Comparison of ENCODE assay signal across 10 cellular contexts in the genomic region with DNA sequence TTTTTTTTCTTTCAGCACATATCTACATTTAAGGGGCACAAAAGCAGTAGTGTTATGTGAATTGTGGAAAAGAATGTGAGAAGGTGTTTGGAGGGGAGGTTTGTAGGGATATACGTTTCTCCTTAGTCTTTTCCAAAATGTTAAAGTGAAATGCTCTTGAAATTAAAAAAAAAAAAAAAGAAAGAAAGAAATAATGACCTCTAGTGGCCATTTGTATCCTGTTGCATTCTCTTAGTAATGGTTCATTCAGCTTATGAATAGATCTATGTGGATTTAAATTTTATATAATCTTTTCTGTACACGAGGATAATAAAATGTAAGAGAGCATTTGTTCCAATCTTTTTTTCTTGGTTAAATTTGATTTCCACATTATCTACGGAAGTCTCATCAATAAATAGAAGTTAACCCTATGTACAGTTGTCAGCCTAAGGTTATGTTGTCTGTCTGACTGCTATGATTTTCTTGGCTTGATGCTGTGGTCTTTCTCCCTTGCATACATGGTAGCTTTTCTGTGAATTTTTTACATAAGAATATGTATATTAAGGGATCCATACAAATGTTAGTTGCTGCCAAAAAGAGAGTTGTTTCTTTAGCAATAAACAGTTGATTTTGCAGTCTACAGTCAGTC. TPM values are rescaled to one million over a fixed set of nuclear protein-coding genes. Genes with fewer than 3 reads are reported as not detected.
DNase-seq lines count a peak whose midpoint lies in the region; ATAC-seq and TF ChIP-seq lines count a peak whose summit lies in the region.
"Had no signal": no experiment of that assay in that cellular context is flagged by ENCODE, and none has a peak within 500 bp of the region (broad histone marks: within the 10 kb centered on the region; RNA-seq: fewer than 3 reads in every experiment).

No MANE protein-coding gene starts in this region.

- no peak overlapping the region for H2BK12ac ChIP-seq in mesenchymal stem cell (ENCODE audit: low read length in 2 of 2)

- peak; percentile 0 for DNase-seq in DMS53 treated with DMSO at 0.1 percent for 48 hours (lab: John Stamatoyannopoulos, UW; ENCODE audit: unreplicated experiment)
- DNase-seq in NB4 (ENCODE audit: low read depth): peak; percentile 34
- DNase-seq in breast epithelium (ENCODE audit: low spot score in 2 of 2): no peak
- DNase-seq in mesenchymal stem cell: peak; percentile 33
- DNase-seq in activated effector memory CD4-positive, alpha-beta T cell treated with Interleukin-2 at 50 U/mL for 16 hours: no peak
- no peak for DNase-seq in NCI-H345 (lab: John Stamatoyannopoulos, UW)

- no peak overlapping the region for H2AFZ ChIP-seq in mesenchymal stem cell (ENCODE audit: low read depth, low read length)

- H4K91ac ChIP-seq in mesenchymal stem cell (ENCODE audit: low read length): no peak overlapping the region

- peak overlapping the region; percentile 3 to 27 for H3K27ac ChIP-seq in breast epithelium
- H3K27ac ChIP-seq in mesenchymal stem cell (ENCODE audit: low read length, poor library complexity, severe bottlenecking): no peak overlapping the region

- TF ChIP-seq CTCF in NB4 (IDR thresholded peaks at IDR 0.05; ENCODE audit: low read depth, low read length) (peak; percentile 26), breast epithelium (IDR thresholded peaks at IDR 0.05) (peak; percentile 28 to 46 (median 40))

- TF ChIP-seq POLR2A in NB4 (IDR thresholded peaks at IDR 0.05; ENCODE audit: extremely low read depth, insufficient read length) (no peak), breast epithelium (IDR thresholded peaks at IDR 0.05) (no peak), GM18505 (IDR thresholded peaks at IDR 0.05; ENCODE audit: borderline replicate concordance, extremely low read depth, insufficient read depth, insufficient read length) (no peak)

- H2BK120ac ChIP-seq in mesenchymal stem cell (ENCODE audit: low read depth, low read length): no peak overlapping the region

- H2BK15ac ChIP-seq in mesenchymal stem cell (ENCODE audit: low read depth, poor library complexity, severe bottlenecking): no peak overlapping the region

- no peaks in the 10 kb centered on the region for H3K27me3 ChIP-seq in breast epithelium
- no peaks in the 10 kb centered on the region for H3K27me3 ChIP-seq in mesenchymal stem cell (ENCODE audit: control insufficient read depth in 1 of 2, insufficient read depth in 1 of 2, low read length in 2 of 2)

- H3K9ac ChIP-seq in mesenchymal stem cell (ENCODE audit: low read length): peak overlapping the region; percentile 47

- H3K18ac ChIP-seq in mesenchymal stem cell (ENCODE audit: low read depth in 1 of 2, low read length in 2 of 2): no peak overlapping the region

- WGBS in mesenchymal stem cell: no CpG with 5 or more reads among the region's 3 CpGs

- H3K4ac ChIP-seq in mesenchymal stem cell (ENCODE audit: low read depth in 1 of 2, low read length in 2 of 2): no peak overlapping the region

- ATAC-seq in HG03159 (IDR thresholded peaks at IDR 0.05; ENCODE audit: unreplicated experiment) (no peak), GM18505 (IDR thresholded peaks at IDR 0.05; ENCODE audit: unreplicated experiment) (no peak)

- H2AK5ac ChIP-seq in mesenchymal stem cell (ENCODE audit: low read length, severe bottlenecking): no peak overlapping the region

- no peak overlapping the region for H4K8ac ChIP-seq in mesenchymal stem cell (ENCODE audit: low read length)

- intact Hi-C loops in breast epithelium (cut with DNase I; ENCODE audit: low total_unique reads): loop anchor here (10.0 kb wide), 1 partner anchor 1157 kb away; no protein-coding TSS in a partner anchor

- H2BK5ac ChIP-seq in mesenchymal stem cell (ENCODE audit: low read depth, low read length, poor library complexity, severe bottlenecking): no peak overlapping the region

- no peaks in the 10 kb centered on the region for H3K79me1 ChIP-seq in mesenchymal stem cell (replicated peaks; ENCODE audit: low read length, poor library complexity, severe bottlenecking)

- H3K14ac ChIP-seq in mesenchymal stem cell (ENCODE audit: low read length in 2 of 2): no peak overlapping the region

- H3K4me3 ChIP-seq in NB4 (ENCODE audit: low read depth, low read length): no peak overlapping the region
- H3K4me3 ChIP-seq in breast epithelium: peak overlapping the region in 2 of 3 donors; percentile 19 to 34
- H3K4me3 ChIP-seq in mesenchymal stem cell (ENCODE audit: insufficient read depth in 1 of 2, low read depth in 1 of 2, low read length in 2 of 2): no peak overlapping the region
- H3K4me3 ChIP-seq: lung had no signal

- H3K23ac ChIP-seq in mesenchymal stem cell (ENCODE audit: low read length in 2 of 2): no peak overlapping the region

- H3K4me1 ChIP-seq in breast epithelium (no peaks in the 10 kb centered on the region), mesenchymal stem cell (ENCODE audit: control insufficient read depth, insufficient read depth, low read depth, low read length) (peaks cover 1% of the 10 kb centered on the region)

- H3K4me2 ChIP-seq in mesenchymal stem cell (ENCODE audit: low read length, poor library complexity, severe bottlenecking): no peak overlapping the region

- H3K36me3 ChIP-seq in breast epithelium (no peaks in the 10 kb centered on the region), mesenchymal stem cell (ENCODE audit: control insufficient read depth in 1 of 2, insufficient read depth in 2 of 2, low read depth in 1 of 2, low read length in 2 of 2) (no peaks in the 10 kb centered on the region)

- H3K9me3 ChIP-seq in breast epithelium (no peaks in the 10 kb centered on the region), mesenchymal stem cell (ENCODE audit: control insufficient read depth, low read length) (no peaks in the 10 kb centered on the region)

RNA-seq across cellular contexts. Expression of a gene that starts 1.7 kb away (rescaled TPM):
- 1 to 10 TPM in 2 of 3 donors, under 1 TPM in 1; 0.98 to 6.9 (median 2.5) TPM for total RNA-seq in breast epithelium
- polyA plus RNA-seq in mesenchymal stem cell (2013, experiment 1 of 2): not detected
- not detected for polyA plus RNA-seq in mesenchymal stem cell (2013, experiment 2 of 2)

RNA-seq across cellular contexts. Expression of a gene that starts 11.1 kb away (rescaled TPM):
- total RNA-seq in breast epithelium: 1 to 10 TPM in 2 of 3 donors, not detected in 1; 2.6 to 3.4 TPM
- 0.07 TPM for polyA plus RNA-seq in mesenchymal stem cell (2013, experiment 1 of 2)
- 0.11 TPM for polyA plus RNA-seq in mesenchymal stem cell (2013, experiment 2 of 2)
- polyA plus RNA-seq: IgD-negative memory B cell had no signal

RNA-seq across cellular contexts. Expression of a gene that starts 49.3 kb away (rescaled TPM):
- 1 to 10 TPM; 1.9 to 8.5 (median 3.3) TPM for total RNA-seq in breast epithelium
- 4.2 TPM for polyA plus RNA-seq in mesenchymal stem cell (2013, experiment 1 of 2)
- polyA plus RNA-seq in mesenchymal stem cell (2013, experiment 2 of 2): 4.0 TPM

RNA-seq across cellular contexts. Expression of a gene that starts 56.9 kb away (rescaled TPM):
- total RNA-seq in breast epithelium: 1 to 10 TPM; 3.6 to 9.0 (median 3.7) TPM
- polyA plus RNA-seq in mesenchymal stem cell (2013, experiment 1 of 2): not detected
- polyA plus RNA-seq in mesenchymal stem cell (2013, experiment 2 of 2): 0.04 TPM

Comparison
In these comparisons a context has a peak if more than half of its experiments do, and no peak if none do; other contexts are left out.
1. DNase-seq: peak in DMS53 treated with DMSO at 0.1 percent for 48 hours (single experiment), NB4 (single experiment) and mesenchymal stem cell (single experiment); none in breast epithelium (0 of 2), activated effector memory CD4-positive, alpha-beta T cell treated with Interleukin-2 at 50 U/mL for 16 hours (single experiment) and NCI-H345 (single experiment).
2. H3K4me3 ChIP-seq: peak in breast epithelium (2 of 3); none in NB4 (single experiment) and mesenchymal stem cell (0 of 2).